Comparison of ENCODE assay signal across 8 cellular contexts in genomic region chr5:172910828-172911627, GRCh38. TPM values are rescaled to one million over a fixed set of nuclear protein-coding genes. Genes with fewer than 3 reads are reported as not detected.
DNase-seq lines count a peak whose midpoint lies in the region; ATAC-seq and TF ChIP-seq lines count a peak whose summit lies in the region.

No MANE protein-coding gene starts in this region.

- H3K4me1 Mint-ChIP-seq in activated T-cell treated with anti-CD3 and anti-CD28 coated beads, Interleukin-2, amount 50 U/mL, for 72 hours (ENCODE audit: low read depth) = peaks cover 6% of the 10 kb centered on the region

- H3K4me3 ChIP-seq in astrocyte of the cerebellum (ENCODE audit: low read depth, low read length) (no peak overlapping the region), subcutaneous abdominal adipose tissue (ENCODE audit: low read depth in 1 of 5, low read length in 5 of 5) (no peak overlapping the region)

- no peak overlapping the region for H3K27ac Mint-ChIP-seq in activated T-cell treated with anti-CD3 and anti-CD28 coated beads, Interleukin-2, amount 50 U/mL, for 72 hours

- H3K4me3 Mint-ChIP-seq in activated T-cell treated with anti-CD3 and anti-CD28 coated beads, Interleukin-2, amount 50 U/mL, for 72 hours = no peak overlapping the region

- peaks cover 0 to 45% (median 34%) of the 10 kb centered on the region in 5 donors for H3K36me3 ChIP-seq in subcutaneous abdominal adipose tissue (ENCODE audit: control insufficient read depth in 5 of 5, insufficient read depth in 5 of 5, low read length in 5 of 5)

- peak; percentile 47 to 59 for ATAC-seq in activated T-cell treated with anti-CD3 and anti-CD28 coated beads, Interleukin-2, amount 50 U/mL, for 72 hours (replicated peaks in 1 of 2)

- no peaks in the 10 kb centered on the region for H3K9me3 ChIP-seq in subcutaneous abdominal adipose tissue (ENCODE audit: control insufficient read depth in 5 of 5, low read length in 5 of 5)

- H3K27me3 Mint-ChIP-seq in activated T-cell treated with anti-CD3 and anti-CD28 coated beads, Interleukin-2, amount 50 U/mL, for 72 hours (ENCODE audit: low read depth) = no peaks in the 10 kb centered on the region

- H3K9me3 Mint-ChIP-seq in activated T-cell treated with anti-CD3 and anti-CD28 coated beads, Interleukin-2, amount 50 U/mL, for 72 hours = no peaks in the 10 kb centered on the region

- no peak overlapping the region for H3K9ac ChIP-seq in subcutaneous abdominal adipose tissue (ENCODE audit: low read length in 5 of 5)

- TF ChIP-seq CTCF in LNCAP (IDR thresholded peaks at IDR 0.05) = peak; percentile 32; the same call in 1 of the 2 replicates
- TF ChIP-seq CTCF in astrocyte of the cerebellum (IDR thresholded peaks at IDR 0.05; ENCODE audit: low read depth, low read length, missing control alignments) = peak; percentile 29

- peak overlapping the region; percentile 27 for H3K27ac ChIP-seq in subcutaneous abdominal adipose tissue (ENCODE audit: low read depth, low read length)

- DNase-seq in activated T-cell treated with anti-CD3 and anti-CD28 coated beads, Interleukin-2, amount 50 U/mL, for 72 hours = peak; percentile 30 to 37
- DNase-seq in activated T-cell treated with anti-CD3 and anti-CD28 coated beads for 4 hours (no peak), astrocyte of the cerebellum (ENCODE audit: low read depth) (no peak), kidney tubule cell (ENCODE audit: low spot score) (peak; percentile 84), islet precursor cell (no peak), middle frontal gyrus (ENCODE audit: extremely low spot score, low spot score) (no peak)

- no peaks in the 10 kb centered on the region for H3K27me3 ChIP-seq in subcutaneous abdominal adipose tissue (ENCODE audit: control insufficient read depth in 5 of 5, insufficient read depth in 4 of 5, low read length in 5 of 5)

- peaks cover 0 to 11% (median 3%) of the 10 kb centered on the region in 5 donors for H3K4me1 ChIP-seq in subcutaneous abdominal adipose tissue (ENCODE audit: control insufficient read depth in 5 of 5, insufficient read depth in 5 of 5, low read length in 5 of 5)

- in situ Hi-C loops in astrocyte of the cerebellum (cut with HindIII; ENCODE audit: low sequenced_read_pairs) = no loop called here

- H3K36me3 Mint-ChIP-seq in activated T-cell treated with anti-CD3 and anti-CD28 coated beads, Interleukin-2, amount 50 U/mL, for 72 hours (ENCODE audit: insufficient read depth in 2 of 2) = peaks cover 0 to 1% of the 10 kb centered on the region in 2 donors

RNA-seq across cellular contexts. Expression of gene RPL26L1, which starts 48.2 kb away (rescaled TPM):
- total RNA-seq in activated T-cell treated with anti-CD3 and anti-CD28 coated beads, Interleukin-2, amount 50 U/mL, for 72 hours = 10 to 100 TPM; 33.6 to 34.6 TPM

Comparison
In these comparisons a context has a peak if more than half of its experiments do, and no peak if none do; other contexts are left out.
1. DNase-seq: peak in activated T-cell treated with anti-CD3 and anti-CD28 coated beads, Interleukin-2, amount 50 U/mL, for 72 hours (2 of 2) and kidney tubule cell (single experiment); none in activated T-cell treated with anti-CD3 and anti-CD28 coated beads for 4 hours (single experiment), astrocyte of the cerebellum (single experiment), islet precursor cell (single experiment) and middle frontal gyrus (single experiment).